Comparison of ENCODE assay signal across 13 cellular contexts in genomic region chr6:43916091-43916923, GRCh38.
DNase-seq lines count a peak whose midpoint lies in the region; TF ChIP-seq lines count a peak whose summit lies in the region.
"Had no signal": no experiment of that assay in that cellular context is flagged by ENCODE, and none has a peak within 500 bp of the region (broad histone marks: within the 10 kb centered on the region; RNA-seq: fewer than 3 reads in every experiment).

No MANE protein-coding gene starts in this region.

- no peak for TF ChIP-seq CTCF in adrenal gland (IDR thresholded peaks at IDR 0.05)
- no peak for TF ChIP-seq CTCF in spleen (IDR thresholded peaks at IDR 0.05 in 8 of 11, conservative IDR thresholded peaks at IDR 0.05 in 3 of 11)

- H3K9me3 ChIP-seq in MG63 (no peaks in the 10 kb centered on the region), adrenal gland (replicated peaks in 1 of 3) (no peaks in the 10 kb centered on the region), spleen (no peaks in the 10 kb centered on the region)

- TF ChIP-seq POLR2A in adrenal gland (IDR thresholded peaks at IDR 0.05) (no peak), spleen (IDR thresholded peaks at IDR 0.05) (no peak)

- H3K27ac ChIP-seq in adrenal gland (peak overlapping the region in 3 of 5 donors; percentile 3 to 82 (median 66)), spleen (peak overlapping the region in 5 of 8 donors; percentile 33 to 42 (median 37))
- H3K27ac ChIP-seq: HL-60 had no signal

- H3K4me1 ChIP-seq in adrenal gland (replicated peaks in 1 of 2) (peaks cover 12 to 21% of the 10 kb centered on the region in 2 donors), spleen (peaks cover 5 to 35% (median 24%) of the 10 kb centered on the region in 6 donors)

- WGBS in adrenal gland, 4 donors, result 58 to 79% (median 65%) methylated on average over 7 to 8 of the region's 8 CpGs
- WGBS in spleen, 5 donors, result 51 to 84% (median 65%) methylated on average over 7 to 8 of the region's 8 CpGs

- intact Hi-C loops in adrenal gland (cut with DNase I), result no loop called here
- intact Hi-C loops in spleen (cut with DNase I; ENCODE audit: low total_unique reads), result no loop called here

- H3K36me3 ChIP-seq in MG63, result no peaks in the 10 kb centered on the region
- no peaks in the 10 kb centered on the region for H3K36me3 ChIP-seq in adrenal gland (replicated peaks in 1 of 2)
- no peaks in the 10 kb centered on the region for H3K36me3 ChIP-seq in spleen

- no peaks in the 10 kb centered on the region for H3K27me3 ChIP-seq in MG63
- H3K27me3 ChIP-seq in adrenal gland, result no peaks in the 10 kb centered on the region
- no peaks in the 10 kb centered on the region for H3K27me3 ChIP-seq in spleen (replicated peaks in 1 of 7)

- DNase-seq in MG63, result peak; percentile 86
- peak in 5 of 7 donors; percentile 42 to 75 (median 62) for DNase-seq in adrenal gland
- DNase-seq in iris pigment epithelial cell (ENCODE audit: low read depth), result peak; percentile 45
- no peak for DNase-seq in spleen
- DNase-seq in D341Med (ENCODE audit: low spot score), result no peak
- no peak for DNase-seq in NCI-H1694 (lab: John Stamatoyannopoulos, UW)
- no peak for DNase-seq in DMS114 treated with DMSO at 0.1 percent for 48 hours (lab: John Stamatoyannopoulos, UW; ENCODE audit: unreplicated experiment)
- DNase-seq in NCI-H2081 (lab: John Stamatoyannopoulos, UW), result no peak
- DNase-seq: activated CD4-positive, alpha-beta memory T cell treated with anti-CD3 and anti-CD28 coated beads, Interleukin-2, amount 10 ng/mL, durations not matched to agents 7 days and 5 days; CD4-positive, CD25-positive, alpha-beta regulatory T cell; occipital lobe; SHP77 had no signal

- H3K4me3 ChIP-seq in MG63 (no peak overlapping the region), adrenal gland (no peak overlapping the region), spleen (no peak overlapping the region)

Comparison
In these comparisons a context has a peak if more than half of its experiments do, and no peak if none do; other contexts are left out.
1. DNase-seq: peak in MG63 (single experiment), adrenal gland (5 of 7) and iris pigment epithelial cell (single experiment); none in spleen (single experiment), D341Med (single experiment), NCI-H1694 (single experiment), DMS114 treated with DMSO at 0.1 percent for 48 hours (single experiment) and NCI-H2081 (0 of 2).